9 cellular contexts compared by ENCODE assay signal in genomic region chr19:752652-753517, GRCh38. TPM values are rescaled to one million over a fixed set of nuclear protein-coding genes. Genes with fewer than 3 reads are reported as not detected.
A peak's percentile ranks its signal among the peaks of the same experiment; 100 is the strongest.
DNase-seq lines count a peak whose midpoint lies in the region; ATAC-seq and TF ChIP-seq lines count a peak whose summit lies in the region.
"Had no signal": no experiment of that assay in that cellular context is flagged by ENCODE, and none has a peak within 500 bp of the region (broad histone marks: within the 10 kb centered on the region; RNA-seq: fewer than 3 reads in every experiment).

No MANE protein-coding gene starts in this region.

- H3K9me3 Mint-ChIP-seq in brain: peaks cover 0 to 22% (median 4%) of the 10 kb centered on the region in 5 experiments

- H3K27ac ChIP-seq in left lung (peak overlapping the region; percentile 58 to 83), aorta (ENCODE audit: low read depth in 1 of 2, low read length in 2 of 2) (no peak overlapping the region)

- DNase-seq in SIG-M5 treated with dmso at 0.1 percent for 504 hours (lab: John Stamatoyannopoulos, UW; ENCODE audit: unreplicated experiment) (peak; percentile 83), SIG-M5 (lab: John Stamatoyannopoulos, UW) (no peak), left lung (peak in 1 of 2 donors; percentile 83), aorta (peak; percentile 73 to 80), hippocampal formation (lab: John Stamatoyannopoulos, UW) (no peak), globus pallidus (ENCODE audit: low spot score) (no peak)
- no peak for DNase-seq in activated CD8-positive, alpha-beta memory T cell treated with anti-CD3 and anti-CD28 coated beads, Interleukin-2, amount 50 U/mL, for 48 hours

- intact Hi-C loops in left lung (cut with DNase I) (no loop called here), aorta (cut with DNase I) (no loop called here)

- no peaks in the 10 kb centered on the region for H3K27me3 Mint-ChIP-seq in brain

- 41% methylated on average over 33 to 39 of the region's 39 CpGs for WGBS in aorta, 2 donors

- H3K27me3 ChIP-seq in left lung (peaks cover 0 to 29% of the 10 kb centered on the region in 2 donors), aorta (ENCODE audit: control insufficient read depth in 1 of 2, insufficient read depth in 2 of 2, low read length in 1 of 2) (no peaks in the 10 kb centered on the region)

- H3K4me3 ChIP-seq in left lung (peak overlapping the region in 1 of 2 donors; percentile 23), aorta (ENCODE audit: low read length in 2 of 2) (no peak overlapping the region)

- TF ChIP-seq CTCF in brain (conservative IDR thresholded peaks at IDR 0.05): no peak
- TF ChIP-seq CTCF in left lung (IDR thresholded peaks at IDR 0.05): no peak

- H3K36me3 Mint-ChIP-seq in brain: peaks cover 10% of the 10 kb centered on the region

- H3K9me3 ChIP-seq in left lung: peaks cover 0 to 6% of the 10 kb centered on the region in 2 donors
- no peaks in the 10 kb centered on the region for H3K9me3 ChIP-seq in aorta (ENCODE audit: control insufficient read depth, low read length)

- H3K27ac Mint-ChIP-seq in brain: peak overlapping the region in 4 of 5 experiments; percentile 16 to 92 (median 74)

- no peak overlapping the region for H3K4me3 Mint-ChIP-seq in brain

- H3K36me3 ChIP-seq in left lung: peaks cover 0 to under 1% of the 10 kb centered on the region in 2 donors
- H3K36me3 ChIP-seq in aorta (ENCODE audit: control insufficient read depth in 1 of 2, insufficient read depth in 2 of 2, low read length in 1 of 2): no peaks in the 10 kb centered on the region

- H3K4me1 ChIP-seq in left lung (peaks cover 0 to 10% of the 10 kb centered on the region in 2 donors), aorta (ENCODE audit: control insufficient read depth in 1 of 2, insufficient read depth in 2 of 2, low read length in 2 of 2) (no peaks in the 10 kb centered on the region)

- H3K4me1 Mint-ChIP-seq in brain: peaks cover 10% of the 10 kb centered on the region

- ATAC-seq in left lung (peak; percentile 81), aorta (ENCODE audit: low FRiP score) (no peak)

RNA-seq across cellular contexts. Expression of gene MISP, which starts 2.0 kb away (rescaled TPM):
- 24.7 TPM for polyA plus RNA-seq in brain (ENCODE audit: insufficient read depth, low read depth, low replicate concordance)
- 10 to 100 TPM; 19.2 to 44.0 TPM for total RNA-seq in left lung
- total RNA-seq in aorta: under 1 TPM in 1 of 2 donors, not detected in 1; 0.12 TPM
- 10 to 100 TPM in 1 of 2 donors, 1 to 10 TPM in 1; 1.0 to 53.3 TPM for polyA plus RNA-seq in aorta

RNA-seq across cellular contexts. Expression of gene PALM, which starts 44.1 kb away (rescaled TPM):
- polyA plus RNA-seq in brain (ENCODE audit: insufficient read depth, low read depth, low replicate concordance): 384 TPM
- total RNA-seq in left lung: 10 to 100 TPM; 30.2 to 33.0 TPM
- total RNA-seq in aorta: 10 to 100 TPM; 27.5 to 75.1 TPM
- 1 to 10 TPM in 1 of 2 donors, under 1 TPM in 1; 0.59 to 2.5 TPM for polyA plus RNA-seq in aorta

RNA-seq across cellular contexts. Expression of gene PTBP1, which starts 44.4 kb away (rescaled TPM):
- 436 TPM for polyA plus RNA-seq in brain (ENCODE audit: insufficient read depth, low read depth, low replicate concordance)
- 100 to 1,000 TPM; 236 to 354 TPM for total RNA-seq in left lung
- 100 to 1,000 TPM; 192 to 218 TPM for total RNA-seq in aorta
- 10 to 100 TPM; 46.7 to 90.4 TPM for polyA plus RNA-seq in aorta

RNA-seq across cellular contexts. Expression of gene PRSS57, which starts 57.6 kb away (rescaled TPM):
- polyA plus RNA-seq in brain (ENCODE audit: insufficient read depth, low read depth, low replicate concordance) (not detected), aorta (not detected)
- total RNA-seq in left lung (not detected), aorta (not detected)
- total RNA-seq: cerebellum had no signal

Comparison
In these comparisons a context has a peak if more than half of its experiments do, and no peak if none do; other contexts are left out.
1. DNase-seq: peak in SIG-M5 treated with dmso at 0.1 percent for 504 hours (single experiment) and aorta (2 of 2); none in SIG-M5 (single experiment), hippocampal formation (0 of 2), activated CD8-positive, alpha-beta memory T cell treated with anti-CD3 and anti-CD28 coated beads, Interleukin-2, amount 50 U/mL, for 48 hours (single experiment) and globus pallidus (single experiment).
2. H3K27ac ChIP-seq: peak in left lung (2 of 2); none in aorta (0 of 2).
3. RNA of gene MISP, which starts 2.0 kb away (total RNA-seq): 19.2 to 44.0 TPM in left lung; 0.12 TPM in aorta; every median in the first group is over 10 times any median in the second.